Comparison of ENCODE assay signal across 8 cellular contexts in the genomic region with DNA sequence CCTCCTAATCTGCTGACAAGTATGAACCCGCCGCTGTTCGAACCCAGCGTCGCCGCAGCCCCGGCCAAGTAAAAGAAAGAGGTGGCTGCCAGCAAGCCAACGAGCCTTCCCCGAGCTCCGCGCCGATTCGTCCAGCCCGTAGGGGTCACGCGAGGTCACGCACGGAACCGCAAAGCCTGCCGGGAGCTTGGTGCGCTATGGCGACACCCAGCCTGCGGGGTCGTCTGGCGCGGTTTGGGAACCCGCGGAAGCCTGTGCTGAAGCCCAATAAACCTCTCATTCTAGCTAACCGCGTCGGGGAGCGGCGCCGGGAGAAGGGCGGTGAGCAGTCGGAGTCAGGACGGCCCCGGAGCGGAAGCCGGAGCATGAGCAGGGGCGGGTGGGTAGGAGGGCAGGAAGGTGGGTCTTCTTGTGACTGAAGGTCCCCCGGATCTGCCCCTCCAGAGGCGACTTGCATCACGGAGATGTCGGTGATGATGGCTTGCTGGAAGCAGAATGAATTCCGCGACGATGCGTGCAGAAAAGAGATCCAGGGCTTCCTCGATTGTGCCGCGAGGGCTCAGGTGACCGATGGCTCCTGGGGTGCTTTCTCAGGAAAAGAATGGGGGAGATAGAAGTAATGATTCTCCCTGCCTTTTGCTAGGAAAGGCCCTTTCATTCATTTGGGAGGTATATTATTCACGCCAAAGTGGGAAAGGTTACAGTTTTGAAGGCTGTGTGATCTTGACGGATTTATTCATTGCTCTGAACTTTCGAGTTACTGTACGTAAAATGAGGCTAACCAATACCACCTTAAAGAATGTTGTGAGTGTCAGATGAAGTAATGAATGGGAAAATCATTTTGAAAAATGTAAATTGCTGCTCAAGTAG. TPM values are rescaled to one million over a fixed set of nuclear protein-coding genes. Genes with fewer than 3 reads are reported as not detected.
DNase-seq lines count a peak whose midpoint lies in the region; ATAC-seq and TF ChIP-seq lines count a peak whose summit lies in the region.

TSS of gene CHCHD1 (plus strand) at position 170 of the 870 bp plus-strand sequence. CDS start at position 198, 28 bp downstream.

- H3K36me3 ChIP-seq in kidney epithelial cell (ENCODE audit: control insufficient read depth, insufficient read depth, low read length), result no peaks in the 10 kb centered on the region

- peak within 1 kb of the TSS; percentile 93 for H3K4me3 ChIP-seq in kidney epithelial cell (ENCODE audit: low read depth, low read length)

- no peak for TF ChIP-seq CTCF in kidney epithelial cell (IDR thresholded peaks at IDR 0.05; ENCODE audit: insufficient read depth, low read length, poor library complexity, severe bottlenecking)

- ATAC-seq in GM18519 (IDR thresholded peaks at IDR 0.05; ENCODE audit: low FRiP score, unreplicated experiment), result peak; percentile 42
- ATAC-seq in HG03103 (IDR thresholded peaks at IDR 0.05; ENCODE audit: low read depth, unreplicated experiment), result peak; percentile 48

- H3K27me3 ChIP-seq in kidney epithelial cell (ENCODE audit: control insufficient read depth, insufficient read depth, low read length), result no peaks in the 10 kb centered on the region

- DNase-seq in 8988T (peak; percentile 91), NCI-H345 treated with DMSO at 0.1 percent for 48 hours (lab: John Stamatoyannopoulos, UW; ENCODE audit: unreplicated experiment) (peak; percentile 45), cerebellum (ENCODE audit: low spot score) (peak; percentile 93), kidney epithelial cell (ENCODE audit: low read depth) (no peak)
- peak; percentile 84 for DNase-seq in activated CD4-positive, alpha-beta T cell treated with anti-CD3 and anti-CD28 coated beads for 1 hour
- peak; percentile 96 for DNase-seq in stimulated activated CD4-positive, alpha-beta T cell treated with anti-CD3 and anti-CD28 coated beads, Interleukin-15, amount 100 ng/mL, for 24 hours

RNA-seq across cellular contexts. Expression of gene CHCHD1, which starts in this region (rescaled TPM):
- total RNA-seq in cerebellum (14.2 TPM), kidney epithelial cell (41.8 and 46.8 TPM in 2 replicates)
